In the genomic region with DNA sequence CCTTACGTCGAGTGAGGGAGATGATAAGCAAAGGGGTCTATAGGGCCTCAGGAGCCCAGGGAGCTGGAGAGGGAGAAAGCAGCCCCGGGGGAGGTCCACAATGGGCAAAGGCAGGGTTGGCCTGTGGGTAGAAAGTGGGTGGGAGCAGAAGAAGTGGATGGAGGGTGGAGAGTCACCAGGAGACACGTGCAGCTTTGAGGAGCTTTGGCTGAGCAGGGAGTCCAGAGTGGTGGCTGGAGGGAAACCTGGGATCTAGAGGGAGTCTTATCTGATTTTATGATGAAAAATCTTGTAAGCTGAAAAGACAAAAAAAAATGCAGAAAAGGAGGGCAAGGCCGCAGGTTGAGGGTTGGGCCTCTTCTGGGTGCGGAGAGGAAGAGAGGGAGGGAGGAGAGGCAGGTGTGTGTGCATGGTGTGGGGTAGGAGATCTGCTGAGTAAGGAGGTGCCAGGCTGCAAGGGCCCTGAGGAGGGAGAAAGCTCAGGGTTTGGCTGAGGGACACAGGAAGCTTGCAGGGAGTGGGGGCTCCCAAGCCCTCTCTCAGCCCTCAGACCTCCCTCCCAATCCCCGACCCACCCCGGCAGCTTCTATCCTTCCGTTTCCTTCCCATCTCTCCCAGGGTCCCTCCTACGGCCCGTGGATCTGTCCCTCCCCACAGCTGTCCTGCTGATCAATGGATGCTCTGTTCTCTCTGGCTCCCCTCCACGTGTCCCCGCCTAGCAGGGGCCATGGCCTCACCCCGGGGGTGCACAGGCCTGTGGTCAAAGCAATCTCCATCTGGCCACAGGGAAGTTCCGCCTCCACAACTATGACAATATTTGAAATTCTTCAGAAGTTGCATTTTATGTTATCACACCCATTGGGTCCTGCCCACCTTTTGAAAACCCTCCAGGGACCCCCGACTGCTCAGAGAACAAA, we compare ENCODE assay signal across 14 cellular contexts. TPM values are rescaled to one million over a fixed set of nuclear protein-coding genes. Genes with fewer than 3 reads are reported as not detected.
DNase-seq lines count a peak whose midpoint lies in the region; ATAC-seq and TF ChIP-seq lines count a peak whose summit lies in the region.
"Had no signal": no experiment of that assay in that cellular context is flagged by ENCODE, and none has a peak within 500 bp of the region (broad histone marks: within the 10 kb centered on the region; RNA-seq: fewer than 3 reads in every experiment).

No MANE protein-coding gene starts in this region.

- no peak for TF ChIP-seq POLR2A in upper lobe of left lung (IDR thresholded peaks at IDR 0.05)

- peak overlapping the region; percentile 80 for H3K27ac Mint-ChIP-seq in mesothelial cell of epicardium

- peak; percentile 88 for ATAC-seq in Right ventricle myocardium inferior
- peak; percentile 19 to 62 for ATAC-seq in upper lobe of left lung (ENCODE audit: low FRiP score in 2 of 2)
- ATAC-seq in HG03354 (IDR thresholded peaks at IDR 0.05; ENCODE audit: poor library complexity, severe bottlenecking, unreplicated experiment), result no peak
- no peak for ATAC-seq in HG02610 (IDR thresholded peaks at IDR 0.05; ENCODE audit: unreplicated experiment)

- no peak for TF ChIP-seq EP300 in upper lobe of left lung (IDR thresholded peaks at IDR 0.05)

- TF ChIP-seq CTCF in right atrium auricular region (IDR thresholded peaks at IDR 0.05) (no peak), choroid plexus epithelial cell (conservative IDR thresholded peaks at IDR 0.05; ENCODE audit: low read depth, low read length) (no peak), mesothelial cell of epicardium (IDR thresholded peaks at IDR 0.05; ENCODE audit: unreplicated experiment) (no peak), upper lobe of left lung (IDR thresholded peaks at IDR 0.05) (no peak)

- H3K27ac ChIP-seq in right atrium auricular region (no peak overlapping the region), upper lobe of left lung (no peak overlapping the region)
- H3K27ac ChIP-seq: esophagus muscularis mucosa had no signal

- H3K9me3 Mint-ChIP-seq in mesothelial cell of epicardium, result peaks cover 7% of the 10 kb centered on the region

- H3K4me3 Mint-ChIP-seq in mesothelial cell of epicardium, result no peak overlapping the region

- DNase-seq in Right ventricle myocardium inferior (ENCODE audit: missing footprints) (no peak), right atrium auricular region (ENCODE audit: low spot score) (no peak), choroid plexus epithelial cell (ENCODE audit: low read depth) (peak; percentile 95), mesothelial cell of epicardium (ENCODE audit: low spot score in 2 of 2, unreplicated experiment in 2 of 2) (no peak), upper lobe of left lung (no peak), islet precursor cell (no peak)
- DNase-seq: ACHN, amniotic stem cell, NCI-H526 had no signal

- H3K4me1 ChIP-seq in right atrium auricular region (no peaks in the 10 kb centered on the region), upper lobe of left lung (peaks cover 0 to 5% (median 0%) of the 10 kb centered on the region in 4 donors)

- intact Hi-C loops in Right ventricle myocardium inferior (cut with DNase I), result no loop called here

- H3K9me3 ChIP-seq in right atrium auricular region, result no peaks in the 10 kb centered on the region
- no peaks in the 10 kb centered on the region for H3K9me3 ChIP-seq in upper lobe of left lung

- H3K27me3 ChIP-seq in right atrium auricular region, result no peaks in the 10 kb centered on the region
- H3K27me3 ChIP-seq in upper lobe of left lung, result no peaks in the 10 kb centered on the region

- H3K4me1 Mint-ChIP-seq in mesothelial cell of epicardium, result peaks cover 22% of the 10 kb centered on the region

- no peaks in the 10 kb centered on the region for H3K36me3 Mint-ChIP-seq in mesothelial cell of epicardium

- WGBS in upper lobe of left lung, 2 donors, result 39 to 45% methylated on average over 15 to 16 of the region's 16 CpGs

- H3K36me3 ChIP-seq in right atrium auricular region, result no peaks in the 10 kb centered on the region
- no peaks in the 10 kb centered on the region for H3K36me3 ChIP-seq in upper lobe of left lung
- H3K36me3 ChIP-seq: esophagus muscularis mucosa had no signal

- H3K4me3 ChIP-seq in right atrium auricular region (no peak overlapping the region), choroid plexus epithelial cell (ENCODE audit: low read depth, low read length) (no peak overlapping the region), upper lobe of left lung (no peak overlapping the region)
- H3K4me3 ChIP-seq: esophagus muscularis mucosa had no signal

- no peaks in the 10 kb centered on the region for H3K27me3 Mint-ChIP-seq in mesothelial cell of epicardium (ENCODE audit: low read depth)

RNA-seq across cellular contexts. Expression of gene BPI, which starts 17.1 kb away (rescaled TPM):
- total RNA-seq in Right ventricle myocardium inferior (not detected), right atrium auricular region (not detected), mesothelial cell of epicardium (not detected in 3 replicates), upper lobe of left lung (1 to 10 TPM in 1 of 6 donors, under 1 TPM in 4, not detected in 1; 0.14 to 6.3 (median 0.67) TPM)
- total RNA-seq: kidney epithelial cell, pulmonary artery endothelial cell had no signal

RNA-seq across cellular contexts. Expression of gene KIAA1755, which starts 26.3 kb away (rescaled TPM):
- total RNA-seq in Right ventricle myocardium inferior (7.9 TPM), right atrium auricular region (1 to 10 TPM; 3.1 to 4.2 TPM), mesothelial cell of epicardium (3.3 to 4.4 TPM (median 3.6 TPM) in 3 replicates), upper lobe of left lung (1 to 10 TPM in 3 of 6 donors, under 1 TPM in 3; 0.15 to 3.1 (median 1.4) TPM)

RNA-seq across cellular contexts. Expression of gene LBP, which starts 59.4 kb away (rescaled TPM):
- 0.16 TPM for total RNA-seq in Right ventricle myocardium inferior
- 1 to 10 TPM in 1 of 2 donors, not detected in 1; 2.3 TPM for total RNA-seq in right atrium auricular region
- total RNA-seq in mesothelial cell of epicardium, result not detected in 3 replicates
- under 1 TPM in 3 of 6 donors, not detected in 3; 0.14 to 0.44 (median 0.30) TPM for total RNA-seq in upper lobe of left lung
- total RNA-seq: kidney epithelial cell had no signal

Comparison
In these comparisons a context has a peak if more than half of its experiments do, and no peak if none do; other contexts are left out.
1. ATAC-seq: peak in Right ventricle myocardium inferior (single experiment) and upper lobe of left lung (2 of 2); none in HG03354 (single experiment) and HG02610 (single experiment).